18 cellular contexts compared by ENCODE assay signal in genomic region chr12:83802011-83802410, GRCh38.
"Had no signal": no experiment of that assay in that cellular context is flagged by ENCODE, and none has a peak within 500 bp of the region (broad histone marks: within the 10 kb centered on the region; RNA-seq: fewer than 3 reads in every experiment).

No MANE protein-coding gene starts in this region.

- H3K9me3 ChIP-seq: esophagus muscularis mucosa, ovary, right atrium auricular region had no signal

- DNase-seq: effector memory CD4-positive, alpha-beta T cell; foreskin keratinocyte; left colon; left ventricle myocardium superior; mesenchymal stem cell; midbrain; nucleus accumbens; ovary; small intestine; stimulated activated CD4-positive, alpha-beta T cell treated with anti-CD3 and anti-CD28 coated beads, Interleukin-12 subunit alpha, Interleukin-12 subunit beta, amount 100 ng/mL, for 4 hours; stimulated activated naive CD4-positive, alpha-beta T cell treated with Interleukin-2 at 50 U/mL for 16 hours; trophoblast cell had no signal

- H3K27ac ChIP-seq: esophagus muscularis mucosa, foreskin keratinocyte, hepatocyte, neural progenitor cell, ovary, right atrium auricular region had no signal

- FAIRE-seq: small intestine had no signal

- H3K4me2 ChIP-seq: hepatocyte, neural progenitor cell had no signal

- H2AFZ ChIP-seq: hepatocyte, neural progenitor cell had no signal

- H3K27me3 ChIP-seq: esophagus muscularis mucosa, foreskin keratinocyte, hepatocyte, neural progenitor cell, ovary, right atrium auricular region had no signal

- H3K4me3 ChIP-seq: esophagus muscularis mucosa, hepatocyte, lung, neural progenitor cell, ovary, right atrium auricular region had no signal

- H3K4me1 ChIP-seq: esophagus muscularis mucosa, foreskin keratinocyte, neural progenitor cell, right atrium auricular region had no signal

- H3K9ac ChIP-seq: neural progenitor cell had no signal

- H3K36me3 ChIP-seq: esophagus muscularis mucosa, neural progenitor cell, ovary, right atrium auricular region had no signal

- H3K79me2 ChIP-seq: hepatocyte had no signal

- ATAC-seq: foreskin keratinocyte; left colon; left ventricle myocardium superior; natural killer cell treated with Interleukin-12 subunit alpha and Interleukin-12 subunit beta and Interleukin-15 and Interleukin-18, amount 100 ng/mL, for 72 hours had no signal
